In genomic region chr10:4770766-4771553, GRCh38 we compare ENCODE assay signal across 8 cellular contexts. TPM values are rescaled to one million over a fixed set of nuclear protein-coding genes. Genes with fewer than 3 reads are reported as not detected.
DNase-seq lines count a peak whose midpoint lies in the region; FAIRE-seq and TF ChIP-seq lines count a peak whose summit lies in the region.

No MANE protein-coding gene starts in this region.

- TF ChIP-seq CTCF in RWPE1 (conservative IDR thresholded peaks at IDR 0.05; ENCODE audit: low read depth) (peak; percentile 42), fibroblast of villous mesenchyme (IDR thresholded peaks at IDR 0.05; ENCODE audit: insufficient read depth, low read depth, low read length) (peak; percentile 32)

- no peak overlapping the region for H3K9ac ChIP-seq in rectal smooth muscle tissue (ENCODE audit: low read length)

- H3K27ac ChIP-seq in RWPE1 (no peak overlapping the region), rectal smooth muscle tissue (ENCODE audit: low read depth, low read length) (peak overlapping the region; percentile 61)

- no peaks in the 10 kb centered on the region for H3K36me3 ChIP-seq in rectal smooth muscle tissue (ENCODE audit: control insufficient read depth, insufficient read depth, low read length)

- POLR2A ChIA-PET in RWPE1 (lab: Yijun Ruan, JAX; ENCODE audit: low non-redundant PET): no interaction called here

- H3K4me3 ChIP-seq in fibroblast of villous mesenchyme (ENCODE audit: low read depth, low read length) (no peak overlapping the region), rectal smooth muscle tissue (ENCODE audit: low read length) (no peak overlapping the region)

- peak; percentile 99 for DNase-seq in HCEC 1CT
- peak; percentile 84 for DNase-seq in RWPE1 (ENCODE audit: low spot score)
- peak; percentile 92 for DNase-seq in fibroblast of villous mesenchyme (ENCODE audit: low read depth)
- DNase-seq in DMS153 treated with DMSO at 0.1 percent for 48 hours (lab: John Stamatoyannopoulos, UW; ENCODE audit: unreplicated experiment): no peak
- no peak for DNase-seq in NCI-H1092 (lab: John Stamatoyannopoulos, UW)
- DNase-seq in GM12891 (ENCODE audit: insufficient read length, low spot score): no peak
- DNase-seq in COLO668 (lab: John Stamatoyannopoulos, UW; ENCODE audit: unreplicated experiment): no peak

- no peaks in the 10 kb centered on the region for H3K27me3 ChIP-seq in rectal smooth muscle tissue (ENCODE audit: control insufficient read depth, insufficient read depth, low read length)

- peaks cover 17% of the 10 kb centered on the region for H3K4me1 ChIP-seq in rectal smooth muscle tissue (ENCODE audit: control insufficient read depth, insufficient read depth, low read length)

- TF ChIP-seq POLR2A in GM12891 (IDR thresholded peaks at IDR 0.05; ENCODE audit: low read depth, low read length): no peak

- CTCF ChIA-PET in RWPE1 (lab: Yijun Ruan, JAX): interaction anchor here (0.6 to 2.3 kb wide), 4 partner anchors 114 to 1574 kb away, joined by 3 to 9 read pairs (median 4); no protein-coding TSS in a partner anchor

- no peak for FAIRE-seq in GM12891 (lab: Jason Lieb, UNC)

TF ChIP-seq in GM12891, 5 proteins besides CTCF, POLR2A, EP300 and RAD21:
- TF ChIP-seq POU2F2 (IDR thresholded peaks at IDR 0.05; ENCODE audit: low read depth, low read length) (no peak), SPI1 (IDR thresholded peaks at IDR 0.05; ENCODE audit: low read depth, low read length) (no peak), PAX5 (IDR thresholded peaks at IDR 0.05; ENCODE audit: insufficient read depth, low read length, severe bottlenecking) (no peak), POLR2AphosphoS5 (IDR thresholded peaks at IDR 0.05; ENCODE audit: low read depth, low read length) (no peak), TAF1 (IDR thresholded peaks at IDR 0.05; ENCODE audit: low read depth, low read length) (no peak)

RNA-seq across cellular contexts. Expression of gene AKR1E2, which starts 55.0 kb away (rescaled TPM):
- total RNA-seq in fibroblast of villous mesenchyme: 7.7 and 9.1 TPM in 2 replicates
- not detected for polyA plus RNA-seq in GM12891 (2012; ENCODE audit: low read depth, missing spikeins)

Comparison
In these comparisons a context has a peak if more than half of its experiments do, and no peak if none do; other contexts are left out.
1. DNase-seq: peak in HCEC 1CT (single experiment), RWPE1 (single experiment) and fibroblast of villous mesenchyme (single experiment); none in DMS153 treated with DMSO at 0.1 percent for 48 hours (single experiment), NCI-H1092 (single experiment), GM12891 (single experiment) and COLO668 (single experiment).